Comparison of ENCODE assay signal across 8 cellular contexts in the genomic region with DNA sequence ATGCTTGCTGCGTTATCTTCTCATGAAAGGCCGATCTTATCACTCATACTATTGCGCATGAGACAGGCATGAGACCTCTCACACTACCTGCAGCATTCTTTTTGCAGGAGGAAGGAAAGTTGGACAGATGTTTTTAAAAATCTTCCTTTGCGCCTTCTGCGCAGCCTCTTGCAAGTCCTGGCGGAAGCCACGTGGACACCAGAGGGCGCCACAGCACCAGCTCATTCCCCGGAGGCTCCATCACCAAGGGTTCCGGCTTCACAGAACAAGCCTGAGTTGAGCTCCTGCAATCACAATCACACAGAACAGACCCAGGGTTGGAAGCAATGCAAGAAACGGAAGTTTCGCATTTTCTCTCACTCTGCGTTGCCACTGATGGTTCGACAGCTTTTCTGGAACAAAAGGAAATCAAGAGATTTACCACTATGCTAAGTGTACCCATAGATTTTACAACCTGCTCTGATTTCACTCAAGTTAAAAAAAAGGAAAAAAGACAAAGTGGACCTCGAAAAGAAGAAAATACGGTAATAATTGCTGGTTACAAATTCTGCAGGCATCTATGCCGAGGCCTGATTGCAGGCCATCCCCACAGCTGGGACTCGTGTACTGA.
DNase-seq lines count a peak whose midpoint lies in the region; ATAC-seq and TF ChIP-seq lines count a peak whose summit lies in the region.

No MANE protein-coding gene starts in this region.

- no peaks in the 10 kb centered on the region for H3K36me3 ChIP-seq in BJ (ENCODE audit: control insufficient read depth, insufficient read depth, low read length)
- no peaks in the 10 kb centered on the region for H3K36me3 ChIP-seq in muscle layer of duodenum (ENCODE audit: control insufficient read depth in 1 of 2, insufficient read depth in 2 of 2, low read length in 2 of 2)

- TF ChIP-seq CTCF in BJ (IDR thresholded peaks at IDR 0.05; ENCODE audit: insufficient read depth, low read depth, low read length) = peak; percentile 98

- H3K4me1 ChIP-seq in muscle layer of duodenum (ENCODE audit: control insufficient read depth in 1 of 2, insufficient read depth in 2 of 2, low read length in 2 of 2) = peaks cover 0 to 7% of the 10 kb centered on the region in 2 donors

- CTCF ChIA-PET in BJ (lab: Yijun Ruan, JAX) = interaction anchor here (0.7 to 4.4 kb wide), 33 partner anchors 9 to 1061 kb away, joined by 3 to 43 read pairs (median 4); no protein-coding TSS in a partner anchor

- ATAC-seq in GM19351 (IDR thresholded peaks at IDR 0.05; ENCODE audit: unreplicated experiment) = peak; percentile 89
- peak; percentile 91 for ATAC-seq in esophagus mucosa

- peaks cover under 1% of the 10 kb centered on the region; the same call in 1 of the 2 replicates for H3K27me3 ChIP-seq in BJ (ENCODE audit: control insufficient read depth, insufficient read depth, low read length)
- H3K27me3 ChIP-seq in muscle layer of duodenum (ENCODE audit: low read depth, low read length) = no peaks in the 10 kb centered on the region

- DNase-seq in BJ (ENCODE audit: low read depth) (peak; percentile 55), HT1080 (ENCODE audit: low read depth) (peak; percentile 81), OCI-M1 (lab: John Stamatoyannopoulos, UW) (peak; percentile 71)
- peak; percentile 74 for DNase-seq in activated T-cell treated with anti-CD3 and anti-CD28 coated beads, Interleukin-2, amount 50 U/mL, for 1 hour
- DNase-seq in stimulated activated CD8-positive, alpha-beta memory T cell treated with anti-CD3 and anti-CD28 coated beads, Interleukin-7, amount 100 ng/mL, for 24 hours (ENCODE audit: low read depth) = peak; percentile 61

- H3K4me3 ChIP-seq in BJ (ENCODE audit: low read depth, low read length) = peak overlapping the region; percentile 33
- peak overlapping the region; percentile 43 to 59 for H3K4me3 ChIP-seq in muscle layer of duodenum (ENCODE audit: low read depth in 1 of 2, low read length in 2 of 2)

- no peaks in the 10 kb centered on the region for H3K9me3 ChIP-seq in muscle layer of duodenum (ENCODE audit: control insufficient read depth in 1 of 2, low read length in 2 of 2)

- H3K27ac ChIP-seq in muscle layer of duodenum (ENCODE audit: low read length) = no peak overlapping the region

- POLR2A ChIA-PET in BJ (lab: Charles Lee) = interaction anchor here (0.5 to 0.6 kb wide), 2 partner anchors 305 to 515 kb away, joined by 4 to 5 read pairs; a partner anchor contains a TSS
